In genomic region chr17:58317421-58318064, GRCh38 we compare ENCODE assay signal across 8 cellular contexts. TPM values are rescaled to one million over a fixed set of nuclear protein-coding genes. Genes with fewer than 3 reads are reported as not detected.
DNase-seq lines count a peak whose midpoint lies in the region; ATAC-seq, FAIRE-seq and TF ChIP-seq lines count a peak whose summit lies in the region.

No MANE protein-coding gene starts in this region.

- peak; percentile 65 for ATAC-seq in GM18909 (IDR thresholded peaks at IDR 0.05; ENCODE audit: poor library complexity, unreplicated experiment)
- peak; percentile 100 for ATAC-seq in activated naive CD8-positive, alpha-beta T cell treated with anti-CD3 and anti-CD28 coated beads, Interleukin-2, amount 50 U/mL, for 24 hours

- peak overlapping the region; percentile 92 for H3K27ac Mint-ChIP-seq in activated naive CD8-positive, alpha-beta T cell treated with anti-CD3 and anti-CD28 coated beads, Interleukin-2, amount 50 U/mL, for 24 hours
- peak overlapping the region; percentile 78 to 95 (median 93) for H3K27ac Mint-ChIP-seq in immature natural killer cell

- DNase-seq in SKM-1 treated with dmso at 0.1 percent for 144 hours (lab: John Stamatoyannopoulos, UW; ENCODE audit: unreplicated experiment), result peak; percentile 64
- DNase-seq in activated naive CD8-positive, alpha-beta T cell treated with anti-CD3 and anti-CD28 coated beads, Interleukin-2, amount 50 U/mL, for 24 hours, result peak; percentile 70
- DNase-seq in immature natural killer cell, result peak; percentile 83 to 89 (median 84)
- DNase-seq in stimulated activated CD4-positive, alpha-beta T cell treated with anti-CD3 and anti-CD28 coated beads, Interleukin-4, amount 100 ng/mL, for 4 hours, result peak; percentile 49 to 77
- DNase-seq in frontal cortex (ENCODE audit: low spot score in 2 of 2), result no peak

- H3K27ac ChIP-seq in C4-2B, result no peak overlapping the region

- peaks cover 20% of the 10 kb centered on the region for H3K4me1 Mint-ChIP-seq in activated naive CD8-positive, alpha-beta T cell treated with anti-CD3 and anti-CD28 coated beads, Interleukin-2, amount 50 U/mL, for 24 hours
- peaks cover 32 to 34% of the 10 kb centered on the region in 2 donors for H3K4me1 Mint-ChIP-seq in immature natural killer cell

- TF ChIP-seq EP300 in Ishikawa (IDR thresholded peaks at IDR 0.05; ENCODE audit: borderline replicate concordance), result no peak

- H3K36me3 Mint-ChIP-seq in activated naive CD8-positive, alpha-beta T cell treated with anti-CD3 and anti-CD28 coated beads, Interleukin-2, amount 50 U/mL, for 24 hours (ENCODE audit: low read depth), result peaks cover 3% of the 10 kb centered on the region
- peaks cover 16 to 43% (median 40%) of the 10 kb centered on the region in 3 donors for H3K36me3 Mint-ChIP-seq in immature natural killer cell

- H3K4me3 Mint-ChIP-seq in activated naive CD8-positive, alpha-beta T cell treated with anti-CD3 and anti-CD28 coated beads, Interleukin-2, amount 50 U/mL, for 24 hours, result peak overlapping the region; percentile 38
- peak overlapping the region; percentile 34 to 72 (median 55) for H3K4me3 Mint-ChIP-seq in immature natural killer cell

- TF ChIP-seq CTCF in C4-2B (conservative IDR thresholded peaks at IDR 0.05), result peak; percentile 88

- FAIRE-seq in frontal cortex (lab: Jason Lieb, UNC), result no peak

- H3K27me3 Mint-ChIP-seq in activated naive CD8-positive, alpha-beta T cell treated with anti-CD3 and anti-CD28 coated beads, Interleukin-2, amount 50 U/mL, for 24 hours, result no peaks in the 10 kb centered on the region
- peaks cover 0 to 11% (median 6%) of the 10 kb centered on the region in 3 donors for H3K27me3 Mint-ChIP-seq in immature natural killer cell (ENCODE audit: low read depth in 3 of 3)

- no peaks in the 10 kb centered on the region for H3K9me3 Mint-ChIP-seq in activated naive CD8-positive, alpha-beta T cell treated with anti-CD3 and anti-CD28 coated beads, Interleukin-2, amount 50 U/mL, for 24 hours
- H3K9me3 Mint-ChIP-seq in immature natural killer cell, result no peaks in the 10 kb centered on the region

- peak; percentile 72 for TF ChIP-seq RAD21 in Ishikawa (IDR thresholded peaks at IDR 0.05; ENCODE audit: low read depth)

TF ChIP-seq in Ishikawa, 13 proteins besides CTCF, POLR2A, EP300 and RAD21:
- TF ChIP-seq ZBTB7A (IDR thresholded peaks at IDR 0.05; ENCODE audit: low read depth) (no peak), TCF12 (IDR thresholded peaks at IDR 0.05; ENCODE audit: low read depth) (no peak), CEBPB (IDR thresholded peaks at IDR 0.05) (no peak), CREB1 (IDR thresholded peaks at IDR 0.05; ENCODE audit: low read depth) (no peak), TAF1 (IDR thresholded peaks at IDR 0.05; ENCODE audit: low read depth) (no peak), EGR1 (IDR thresholded peaks at IDR 0.05) (no peak), NFIC (IDR thresholded peaks at IDR 0.05) (no peak), FOXM1 (IDR thresholded peaks at IDR 0.05; ENCODE audit: borderline replicate concordance, low read depth) (no peak), YY1 (IDR thresholded peaks at IDR 0.05; ENCODE audit: low read depth) (no peak), USF1 (IDR thresholded peaks at IDR 0.05) (no peak), REST (IDR thresholded peaks at IDR 0.05; ENCODE audit: low read depth) (no peak)

RNA-seq across cellular contexts. Expression of gene TSPOAP1, which starts 11.1 kb away (rescaled TPM):
- polyA plus RNA-seq in immature natural killer cell, result 10 to 100 TPM in 1 of 3 donors, 1 to 10 TPM in 2; 7.1 to 32.1 (median 8.4) TPM
- 31.0 TPM for total RNA-seq in frontal cortex

RNA-seq across cellular contexts. Expression of gene SUPT4H1, which starts 34.5 kb away (rescaled TPM):
- 100 to 1,000 TPM; 133 to 170 (median 136) TPM for polyA plus RNA-seq in immature natural killer cell
- total RNA-seq in frontal cortex, result 35.1 TPM

RNA-seq across cellular contexts. Expression of gene MPO, which starts 36.8 kb away (rescaled TPM):
- not detected for polyA plus RNA-seq in immature natural killer cell
- 1.2 TPM for total RNA-seq in frontal cortex

Comparison
In these comparisons a context has a peak if more than half of its experiments do, and no peak if none do; other contexts are left out.
1. DNase-seq: peak in SKM-1 treated with dmso at 0.1 percent for 144 hours (single experiment), activated naive CD8-positive, alpha-beta T cell treated with anti-CD3 and anti-CD28 coated beads, Interleukin-2, amount 50 U/mL, for 24 hours (single experiment), immature natural killer cell (3 of 3) and stimulated activated CD4-positive, alpha-beta T cell treated with anti-CD3 and anti-CD28 coated beads, Interleukin-4, amount 100 ng/mL, for 4 hours (2 of 2); none in frontal cortex (0 of 2).